ENCODE assay signal across 13 cellular contexts in the genomic region with DNA sequence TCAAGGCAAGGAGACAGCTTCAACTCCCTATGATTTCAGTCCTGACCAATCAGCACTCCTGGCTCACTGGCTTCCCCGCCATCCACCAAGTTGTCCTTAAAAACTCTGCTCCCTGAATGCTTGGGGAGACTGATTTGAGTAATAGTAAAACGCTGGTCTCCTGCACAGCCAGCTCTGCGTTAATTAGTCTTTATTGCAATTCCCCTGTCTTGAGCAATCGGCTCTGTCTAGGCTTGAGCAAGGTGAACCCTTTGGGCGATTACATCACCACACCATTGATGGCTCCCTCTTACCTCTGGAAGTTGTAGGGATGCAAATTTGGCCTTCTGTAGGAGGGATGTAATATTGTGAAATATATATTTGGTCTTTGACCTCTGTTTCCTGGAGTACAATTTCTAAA. TPM values are rescaled to one million over a fixed set of nuclear protein-coding genes. Genes with fewer than 3 reads are reported as not detected.
DNase-seq lines count a peak whose midpoint lies in the region; ATAC-seq, FAIRE-seq and TF ChIP-seq lines count a peak whose summit lies in the region.
"Had no signal": no experiment of that assay in that cellular context is flagged by ENCODE, and none has a peak within 500 bp of the region (broad histone marks: within the 10 kb centered on the region; RNA-seq: fewer than 3 reads in every experiment).

No MANE protein-coding gene starts in this region.

- H3K4me1 ChIP-seq in BLaER1 (peaks cover 82% of the 10 kb centered on the region), keratinocyte (ENCODE audit: control insufficient read depth, extremely low read depth, insufficient read depth, low read length) (peaks cover 30% of the 10 kb centered on the region)

- H2AFZ ChIP-seq in keratinocyte (ENCODE audit: control insufficient read depth, low read length), result no peak overlapping the region

- intact Hi-C loops in left ventricle myocardium superior (cut with micrococcal nuclease), result no loop called here

- H3K36me3 ChIP-seq in BLaER1, result peaks cover 17% of the 10 kb centered on the region; the same call in 1 of the 2 replicates
- H3K36me3 ChIP-seq in H7 (replicated peaks; ENCODE audit: control insufficient read depth, insufficient read depth, low read length), result no peaks in the 10 kb centered on the region
- H3K36me3 ChIP-seq in keratinocyte (ENCODE audit: control insufficient read depth in 2 of 2, extremely low read depth in 1 of 2, insufficient read depth in 2 of 2, low read length in 2 of 2), result no peaks in the 10 kb centered on the region
- H3K36me3 ChIP-seq: ovary had no signal

- dilution Hi-C loops in keratinocyte (cut with MboI; ENCODE audit: extremely low pct_ligation_motif_present, low sequenced_read_pairs), result no loop called here

- peak; percentile 19 for DNase-seq in H7
- DNase-seq in SKM-1 treated with dmso at 0.1 percent for 144 hours (lab: John Stamatoyannopoulos, UW; ENCODE audit: unreplicated experiment), result peak; percentile 79
- no peak for DNase-seq in keratinocyte (ENCODE audit: low read depth, low spot score)
- no peak for DNase-seq in left ventricle myocardium superior
- DNase-seq in C1 segment of cervical spinal cord (lab: John Stamatoyannopoulos, UW), result no peak
- DNase-seq in NCI-H1417 treated with DMSO at 0.1 percent for 48 hours (lab: John Stamatoyannopoulos, UW), result no peak
- DNase-seq: effector CD4-positive, alpha-beta T cell; NCI-H1694 treated with DMSO at 0.1 percent for 48 hours had no signal

- H3K27me3 ChIP-seq in BLaER1, result no peaks in the 10 kb centered on the region
- no peaks in the 10 kb centered on the region for H3K27me3 ChIP-seq in H7 (ENCODE audit: control insufficient read depth, insufficient read depth, low read length)
- no peaks in the 10 kb centered on the region for H3K27me3 ChIP-seq in keratinocyte (ENCODE audit: control insufficient read depth, extremely low read depth, insufficient read depth, low read length)
- H3K27me3 ChIP-seq: ovary had no signal

- H3K79me2 ChIP-seq in keratinocyte (ENCODE audit: control insufficient read depth, insufficient read depth, low read length), result no peaks in the 10 kb centered on the region

- H3K9me1 ChIP-seq in keratinocyte (ENCODE audit: control insufficient read depth, extremely low read depth, insufficient read depth, low read length), result no peaks in the 10 kb centered on the region

- H4K20me1 ChIP-seq in BLaER1 (peaks cover 24% of the 10 kb centered on the region), keratinocyte (ENCODE audit: control insufficient read depth, extremely low read depth, insufficient read depth, low read length) (no peaks in the 10 kb centered on the region)

- H3K27ac ChIP-seq in BLaER1, result peak overlapping the region; percentile 100
- peak overlapping the region; percentile 24 for H3K27ac ChIP-seq in keratinocyte (ENCODE audit: control insufficient read depth, insufficient read depth, low read length)

- H3K4me2 ChIP-seq in BLaER1 (peak overlapping the region; percentile 99), keratinocyte (ENCODE audit: control insufficient read depth, extremely low read depth, insufficient read depth, low read depth, low read length) (peak overlapping the region; percentile 76)

- H3K9ac ChIP-seq in BLaER1 (peak overlapping the region; percentile 98), keratinocyte (ENCODE audit: control insufficient read depth, extremely low read depth, insufficient read depth, low read length) (no peak overlapping the region)

- ATAC-seq in left ventricle myocardium superior (no peak), HG03097 (IDR thresholded peaks at IDR 0.05; ENCODE audit: low FRiP score, unreplicated experiment) (no peak)

- no peak for FAIRE-seq in keratinocyte (lab: Jason Lieb, UNC)
- FAIRE-seq: astrocyte had no signal

- peak overlapping the region; percentile 78 for H3K4me3 ChIP-seq in BLaER1
- H3K4me3 ChIP-seq in H7 (ENCODE audit: insufficient read depth, low read depth, low read length), result no peak overlapping the region
- H3K4me3 ChIP-seq in keratinocyte (ENCODE audit: control insufficient read depth in 2 of 3, extremely low read depth in 1 of 3, insufficient read depth in 2 of 3, low read depth in 1 of 3, low read length in 3 of 3), result no peak overlapping the region
- H3K4me3 ChIP-seq: ovary had no signal

- H3K9me3 ChIP-seq in BLaER1 (no peaks in the 10 kb centered on the region), keratinocyte (ENCODE audit: control insufficient read depth, low read depth, low read length) (no peaks in the 10 kb centered on the region)
- H3K9me3 ChIP-seq: ovary had no signal

- no peak for TF ChIP-seq CTCF in keratinocyte (optimal IDR thresholded peaks at IDR 0.05 in 1 of 3, IDR thresholded peaks at IDR 0.05 in 1 of 3, conservative IDR thresholded peaks at IDR 0.05 in 1 of 3; ENCODE audit: extremely low read depth in 1 of 3, insufficient read depth in 2 of 3, low read length in 3 of 3)

RNA-seq across cellular contexts. Expression of a gene that starts 2.9 kb away (rescaled TPM):
- not detected in 2 replicates for total RNA-seq in H7 (2014; rRNA removed; shearing (Covaris generic))
- polyA plus RNA-seq in keratinocyte, result 0.03 TPM in 1 of 3 replicates, not detected in the others
- not detected for polyA plus RNA-seq in keratinocyte (2011; ENCODE audit: low read depth)
- not detected in 2 replicates for polyA plus RNA-seq in keratinocyte (2011; cell fraction: cytosol; rRNA removed)
- polyA plus RNA-seq in keratinocyte (2011; cell fraction: nucleus; rRNA removed), result not detected in 2 replicates
- polyA plus RNA-seq in keratinocyte (2012; ENCODE audit: low replicate concordance), result 0.06 TPM in 1 of 2 replicates, not detected in the other
- not detected in 3 replicates for polyA minus RNA-seq in keratinocyte
- not detected for polyA minus RNA-seq in keratinocyte (2011; cell fraction: cytosol; rRNA and poly(A)+ RNA removed)
- not detected in 2 replicates for polyA minus RNA-seq in keratinocyte (2011; cell fraction: nucleus; rRNA and poly(A)+ RNA removed)
- total RNA-seq in left ventricle myocardium superior, result not detected
- total RNA-seq: astrocyte, lung microvascular endothelial cell had no signal

RNA-seq across cellular contexts. Expression of a gene that starts 3.7 kb away (rescaled TPM):
- total RNA-seq in H7 (2014; rRNA removed; shearing (Covaris generic)), result 0.18 TPM in 1 of 2 replicates, not detected in the other
- 0.13 to 0.27 TPM in 2 of 3 replicates, not detected in the other for polyA plus RNA-seq in keratinocyte
- not detected for polyA plus RNA-seq in keratinocyte (2011; ENCODE audit: low read depth)
- polyA plus RNA-seq in keratinocyte (2011; cell fraction: cytosol; rRNA removed), result not detected in 2 replicates
- 0.09 and 0.10 TPM in 2 replicates for polyA plus RNA-seq in keratinocyte (2011; cell fraction: nucleus; rRNA removed)
- 0.13 TPM in 1 of 2 replicates, not detected in the other for polyA plus RNA-seq in keratinocyte (2012; ENCODE audit: low replicate concordance)
- polyA minus RNA-seq in keratinocyte, result 0.22 to 0.46 TPM in 2 of 3 replicates, not detected in the other
- polyA minus RNA-seq in keratinocyte (2011; cell fraction: cytosol; rRNA and poly(A)+ RNA removed), result not detected
- polyA minus RNA-seq in keratinocyte (2011; cell fraction: nucleus; rRNA and poly(A)+ RNA removed), result 0.42 TPM in 1 of 2 replicates, not detected in the other
- 1.6 TPM for total RNA-seq in left ventricle myocardium superior
- total RNA-seq: astrocyte had no signal

RNA-seq across cellular contexts. Expression of a gene that starts 8.9 kb away (rescaled TPM):
- 1.4 and 1.7 TPM in 2 replicates for total RNA-seq in H7 (2014; rRNA removed; shearing (Covaris generic))
- 0.22 to 0.32 TPM (median 0.26 TPM) in 3 replicates for polyA plus RNA-seq in keratinocyte
- polyA plus RNA-seq in keratinocyte (2011; ENCODE audit: low read depth), result 0.06 TPM
- polyA plus RNA-seq in keratinocyte (2011; cell fraction: cytosol; rRNA removed), result 0.10 and 0.18 TPM in 2 replicates
- 0.37 and 0.48 TPM in 2 replicates for polyA plus RNA-seq in keratinocyte (2011; cell fraction: nucleus; rRNA removed)
- polyA plus RNA-seq in keratinocyte (2012; ENCODE audit: low replicate concordance), result 0.16 and 1.2 TPM in 2 replicates
- polyA minus RNA-seq in keratinocyte, result 0.10 to 0.33 TPM (median 0.16 TPM) in 3 replicates
- 0.38 TPM for polyA minus RNA-seq in keratinocyte (2011; cell fraction: cytosol; rRNA and poly(A)+ RNA removed)
- 0.42 and 0.47 TPM in 2 replicates for polyA minus RNA-seq in keratinocyte (2011; cell fraction: nucleus; rRNA and poly(A)+ RNA removed)
- 56.5 TPM for total RNA-seq in left ventricle myocardium superior

RNA-seq across cellular contexts. Expression of a gene that starts 17.9 kb away (rescaled TPM):
- 7.7 and 8.6 TPM in 2 replicates for total RNA-seq in H7 (2014; rRNA removed; shearing (Covaris generic))
- 2.7 to 4.9 TPM (median 4.0 TPM) in 3 replicates for polyA plus RNA-seq in keratinocyte
- polyA plus RNA-seq in keratinocyte (2011; ENCODE audit: low read depth), result 0.67 TPM
- polyA plus RNA-seq in keratinocyte (2011; cell fraction: cytosol; rRNA removed), result 2.4 and 2.6 TPM in 2 replicates
- polyA plus RNA-seq in keratinocyte (2011; cell fraction: nucleus; rRNA removed), result 2.6 TPM in 2 replicates
- 1.9 and 6.4 TPM in 2 replicates for polyA plus RNA-seq in keratinocyte (2012; ENCODE audit: low replicate concordance)
- polyA minus RNA-seq in keratinocyte, result 0.99 to 1.9 TPM (median 1.9 TPM) in 3 replicates
- not detected for polyA minus RNA-seq in keratinocyte (2011; cell fraction: cytosol; rRNA and poly(A)+ RNA removed)
- polyA minus RNA-seq in keratinocyte (2011; cell fraction: nucleus; rRNA and poly(A)+ RNA removed), result 1.2 and 2.1 TPM in 2 replicates
- total RNA-seq in left ventricle myocardium superior, result 17.3 TPM

RNA-seq across cellular contexts. Expression of a gene that starts 44.4 kb away (rescaled TPM):
- total RNA-seq in H7 (2014; rRNA removed; shearing (Covaris generic)), result 50.9 and 57.0 TPM in 2 replicates
- 31.0 to 65.6 TPM (median 43.8 TPM) in 3 replicates for polyA plus RNA-seq in keratinocyte
- polyA plus RNA-seq in keratinocyte (2011; ENCODE audit: low read depth), result 80.5 TPM
- 36.1 and 63.7 TPM in 2 replicates for polyA plus RNA-seq in keratinocyte (2011; cell fraction: cytosol; rRNA removed)
- polyA plus RNA-seq in keratinocyte (2011; cell fraction: nucleus; rRNA removed), result 22.0 and 33.2 TPM in 2 replicates
- 41.7 and 65.0 TPM in 2 replicates for polyA plus RNA-seq in keratinocyte (2012; ENCODE audit: low replicate concordance)
- 7.7 to 32.7 TPM (median 10.2 TPM) in 3 replicates for polyA minus RNA-seq in keratinocyte
- polyA minus RNA-seq in keratinocyte (2011; cell fraction: cytosol; rRNA and poly(A)+ RNA removed), result 50.8 TPM
- polyA minus RNA-seq in keratinocyte (2011; cell fraction: nucleus; rRNA and poly(A)+ RNA removed), result 7.9 and 13.3 TPM in 2 replicates
- total RNA-seq in left ventricle myocardium superior, result 136 TPM

Comparison
In these comparisons a context has a peak if more than half of its experiments do, and no peak if none do; other contexts are left out.
1. DNase-seq: peak in H7 (single experiment) and SKM-1 treated with dmso at 0.1 percent for 144 hours (single experiment); none in keratinocyte (single experiment), left ventricle myocardium superior (single experiment), C1 segment of cervical spinal cord (0 of 14) and NCI-H1417 treated with DMSO at 0.1 percent for 48 hours (single experiment).
2. RNA of a gene that starts 8.9 kb away (total RNA-seq): 56.5 TPM in left ventricle myocardium superior (single experiment); 1.4 to 1.7 TPM in H7; every median in the first group is over 10 times any median in the second.